In the genomic region with DNA sequence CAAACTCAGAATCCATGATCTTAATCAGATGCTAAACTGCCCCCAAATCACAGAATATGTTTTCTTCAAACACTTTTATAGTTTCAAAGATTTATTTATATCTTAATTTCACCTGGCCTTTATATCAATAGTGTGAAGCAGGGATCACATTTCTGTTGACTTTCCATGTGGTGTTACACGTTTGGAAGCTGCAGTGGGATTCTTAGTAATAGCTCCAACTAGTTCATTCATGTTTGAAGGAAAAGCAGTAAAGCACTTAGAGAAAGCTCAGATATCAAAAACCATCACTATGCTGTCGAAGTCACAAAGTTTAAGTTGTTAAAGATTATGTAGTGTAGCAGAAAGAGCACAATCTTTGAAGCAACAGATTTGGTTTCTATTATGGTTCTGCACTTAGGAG, we compare ENCODE assay signal across 29 cellular contexts. TPM values are rescaled to one million over a fixed set of nuclear protein-coding genes. Genes with fewer than 3 reads are reported as not detected.
DNase-seq lines count a peak whose midpoint lies in the region; ATAC-seq, FAIRE-seq and TF ChIP-seq lines count a peak whose summit lies in the region.
"Had no signal": no experiment of that assay in that cellular context is flagged by ENCODE, and none has a peak within 500 bp of the region (broad histone marks: within the 10 kb centered on the region; RNA-seq: fewer than 3 reads in every experiment).

No MANE protein-coding gene starts in this region.

- H3K27me3 ChIP-seq in mammary epithelial cell (ENCODE audit: insufficient read depth, low read length), result no peaks in the 10 kb centered on the region
- no peaks in the 10 kb centered on the region for H3K27me3 ChIP-seq in breast epithelium
- no peaks in the 10 kb centered on the region for H3K27me3 ChIP-seq in bronchial epithelial cell (ENCODE audit: control insufficient read depth, insufficient read depth, low read length)
- H3K27me3 ChIP-seq: BE2C, BLaER1 had no signal

- CTCF ChIA-PET in mammary epithelial cell (lab: Charles Lee; ENCODE audit: low non-redundant PET), result no interaction called here

- H3K27ac ChIP-seq in mammary epithelial cell (ENCODE audit: insufficient read depth, low read depth, low read length) (no peak overlapping the region), breast epithelium (no peak overlapping the region)
- H3K27ac ChIP-seq: BLaER1 had no signal

- no peak for TF ChIP-seq CTCF in mammary epithelial cell (conservative IDR thresholded peaks at IDR 0.05 in 1 of 2, IDR thresholded peaks at IDR 0.05 in 1 of 2; ENCODE audit: extremely low read depth in 1 of 2, insufficient read depth in 1 of 2, low read depth in 1 of 2, low read length in 2 of 2)
- TF ChIP-seq CTCF in breast epithelium (IDR thresholded peaks at IDR 0.05), result no peak
- TF ChIP-seq CTCF in bronchial epithelial cell (IDR thresholded peaks at IDR 0.05; ENCODE audit: insufficient read depth, low read length, severe bottlenecking), result no peak

- ATAC-seq in HG03095 (IDR thresholded peaks at IDR 0.05; ENCODE audit: unreplicated experiment), result no peak
- ATAC-seq: GM12878 had no signal

- H3K36me3 ChIP-seq in mammary epithelial cell (ENCODE audit: insufficient read depth, low read length) (no peaks in the 10 kb centered on the region), breast epithelium (no peaks in the 10 kb centered on the region), bronchial epithelial cell (ENCODE audit: control insufficient read depth, insufficient read depth, low read length) (no peaks in the 10 kb centered on the region)
- H3K36me3 ChIP-seq: BE2C, BLaER1 had no signal

- H3K9ac ChIP-seq in mammary epithelial cell (ENCODE audit: insufficient read depth, low read length), result peak overlapping the region; percentile 9
- H3K9ac ChIP-seq: BLaER1 had no signal

- H3K9me3 ChIP-seq in mammary epithelial cell (replicated peaks; ENCODE audit: insufficient read depth, low read length), result no peaks in the 10 kb centered on the region
- no peaks in the 10 kb centered on the region for H3K9me3 ChIP-seq in breast epithelium
- H3K9me3 ChIP-seq: BE2C, BLaER1 had no signal

- H3K4me3 ChIP-seq in mammary epithelial cell (replicated peaks in 1 of 3; ENCODE audit: insufficient read depth in 1 of 3, low read depth in 2 of 3, low read length in 3 of 3) (no peak overlapping the region), breast epithelium (no peak overlapping the region), bronchial epithelial cell (ENCODE audit: low read depth, low read length) (no peak overlapping the region)
- H3K4me3 ChIP-seq: BLaER1, GM12878 had no signal

- H3K4me2 ChIP-seq in mammary epithelial cell (ENCODE audit: insufficient read depth, low read depth, low read length), result no peak overlapping the region
- H3K4me2 ChIP-seq: BLaER1 had no signal

- in situ Hi-C loops in mammary epithelial cell (cut with MboI; ENCODE audit: low sequenced_read_pairs in 2 of 2), result no loop called here

- FAIRE-seq in bronchial epithelial cell (lab: Jason Lieb, UNC), result no peak
- FAIRE-seq: A204.1, GM12878, GM12892, GM18507 had no signal

- dilution Hi-C loops in mammary epithelial cell (cut with HindIII; ENCODE audit: low sequenced_read_pairs), result no loop called here

- no peaks in the 10 kb centered on the region for H3K79me2 ChIP-seq in mammary epithelial cell (ENCODE audit: insufficient read depth, low read length)

- WGBS in mammary epithelial cell (ENCODE audit: low coverage, missing lambda C conversion rate), result 46% methylated on average over 2 of the region's 2 CpGs

- H4K20me1 ChIP-seq in mammary epithelial cell (ENCODE audit: insufficient read depth, low read length), result no peaks in the 10 kb centered on the region
- H4K20me1 ChIP-seq: BLaER1 had no signal

- intact Hi-C loops in mammary epithelial cell (cut with micrococcal nuclease) (no loop called here), breast epithelium (cut with DNase I; ENCODE audit: low total_unique reads) (no loop called here)

- H3K4me1 ChIP-seq in mammary epithelial cell (ENCODE audit: insufficient read depth, low read length), result no peaks in the 10 kb centered on the region
- no peaks in the 10 kb centered on the region for H3K4me1 ChIP-seq in breast epithelium
- H3K4me1 ChIP-seq: BE2C, BLaER1 had no signal

- TF ChIP-seq POLR2A in breast epithelium (IDR thresholded peaks at IDR 0.05), result no peak

- BruUV-seq in mammary epithelial cell (replicated peaks; lab: Mats Ljungman, UMichigan), result no TSS peak

- DNase-seq in NCI-H510A treated with DMSO at 0.1 percent for 48 hours (lab: John Stamatoyannopoulos, UW) (peak; percentile 8), NCI-H510A (lab: John Stamatoyannopoulos, UW) (no peak), mammary epithelial cell (no peak), breast epithelium (ENCODE audit: low spot score in 2 of 2) (no peak), bronchial epithelial cell (ENCODE audit: low read depth) (peak; percentile 72)
- no peak for DNase-seq in stimulated activated CD4-positive, alpha-beta T cell treated with anti-CD3 and anti-CD28 coated beads, Interleukin-1b, Interleukin-23, amount 100 ng/mL, for 48 hours
- DNase-seq: 8988T; ACHN; BE2C; C1 segment of cervical spinal cord; CD4-positive, alpha-beta memory T cell; CD4-positive, CD25-positive, alpha-beta regulatory T cell; CD8-positive, alpha-beta memory T cell; COR-L47; DMS 273 treated with DMSO at 0.1 percent for 48 hours; DMS153; DMS53; DMS79; DND-41; EL; GDM1 had no signal

- H2AFZ ChIP-seq in mammary epithelial cell (ENCODE audit: low read depth, low read length), result no peak overlapping the region

RNA-seq across cellular contexts. Expression of gene ENO4, which starts 16.8 kb away (rescaled TPM):
- total RNA-seq in mammary epithelial cell (not detected), breast epithelium (1 to 10 TPM in 1 of 3 donors, under 1 TPM in 2; 0.16 to 1.9 (median 0.66) TPM), bronchial epithelial cell (not detected in 2 replicates)
- polyA plus RNA-seq in mammary epithelial cell, result 0.18 TPM
- not detected for polyA minus RNA-seq in mammary epithelial cell
- total RNA-seq: CD4-positive, alpha-beta memory T cell; CD4-positive, CD25-positive, alpha-beta regulatory T cell; CD8-positive, alpha-beta memory T cell; G401; GM12878 had no signal
- polyA plus RNA-seq: CD14-positive monocyte; CD4-positive, alpha-beta memory T cell; CD4-positive, CD25-positive, alpha-beta regulatory T cell; CD8-positive, alpha-beta memory T cell had no signal

Comparison
In these comparisons a context has a peak if more than half of its experiments do, and no peak if none do; other contexts are left out.
1. DNase-seq: peak in NCI-H510A treated with DMSO at 0.1 percent for 48 hours (single experiment) and bronchial epithelial cell (single experiment); none in NCI-H510A (single experiment), mammary epithelial cell (single experiment), breast epithelium (0 of 2) and stimulated activated CD4-positive, alpha-beta T cell treated with anti-CD3 and anti-CD28 coated beads, Interleukin-1b, Interleukin-23, amount 100 ng/mL, for 48 hours (single experiment).